ENCODE assay signal across 19 cellular contexts in the genomic region with DNA sequence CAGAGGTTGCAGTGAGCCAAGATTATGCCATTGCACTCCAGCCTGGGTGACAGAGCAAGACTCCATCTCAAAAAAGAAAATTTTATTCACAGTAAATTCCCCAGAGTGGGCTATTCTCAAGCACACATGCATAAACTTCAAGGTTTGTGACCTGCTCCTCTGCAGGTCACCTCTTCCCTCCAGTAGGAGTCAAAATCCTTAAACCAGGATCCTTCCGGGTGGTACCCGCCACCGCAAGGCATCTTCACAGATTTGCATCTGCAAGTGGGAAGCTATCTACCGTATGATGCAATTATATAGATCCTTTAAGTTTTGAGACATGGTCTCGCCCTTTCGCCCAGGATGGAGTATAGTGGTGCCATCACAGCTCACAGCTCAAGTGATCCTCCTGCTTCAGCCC. TPM values are rescaled to one million over a fixed set of nuclear protein-coding genes. Genes with fewer than 3 reads are reported as not detected.
DNase-seq lines count a peak whose midpoint lies in the region; ATAC-seq and TF ChIP-seq lines count a peak whose summit lies in the region.
"Had no signal": no experiment of that assay in that cellular context is flagged by ENCODE, and none has a peak within 500 bp of the region (broad histone marks: within the 10 kb centered on the region; RNA-seq: fewer than 3 reads in every experiment).

No MANE protein-coding gene starts in this region.

- no TSS peak for BruUV-seq in OCI-LY7 (replicated peaks; lab: Mats Ljungman, UMichigan)
- no TSS peak for BruUV-seq in A673 (replicated peaks; lab: Mats Ljungman, UMichigan)

- no peak overlapping the region for H3K9ac ChIP-seq in colonic mucosa (ENCODE audit: low read depth in 2 of 2, low read length in 2 of 2)

- no peaks in the 10 kb centered on the region for H3K9me3 ChIP-seq in OCI-LY7 (ENCODE audit: low read length)
- H3K9me3 ChIP-seq in colonic mucosa, result no peaks in the 10 kb centered on the region
- H3K9me3 ChIP-seq in A673 (ENCODE audit: low read depth, low read length, poor library complexity, severe bottlenecking), result no peaks in the 10 kb centered on the region
- H3K9me3 ChIP-seq: heart right ventricle had no signal

- no peak for DNase-seq in activated CD8-positive, alpha-beta memory T cell treated with anti-CD3 and anti-CD28 coated beads, Interleukin-2, amount 10 ng/mL, durations not matched to agents 7 days and 5 days
- DNase-seq in activated CD8-positive, alpha-beta memory T cell treated with anti-CD3 and anti-CD28 coated beads, Interleukin-2, amount 50 U/mL, for 48 hours, result no peak
- no peak for DNase-seq in OCI-LY7 (ENCODE audit: low spot score)
- no peak for DNase-seq in colonic mucosa
- DNase-seq in stimulated activated effector memory CD8-positive, alpha-beta T cell treated with anti-CD3 and anti-CD28 coated beads, Interleukin-12 subunit alpha, Interleukin-12 subunit beta, amount 100 ng/mL, for 72 hours (ENCODE audit: low spot score in 2 of 2), result no peak
- DNase-seq in A673 (ENCODE audit: low spot score), result no peak
- no peak for DNase-seq in GF-D8 (lab: John Stamatoyannopoulos, UW)
- DNase-seq: activated T-cell treated with anti-CD3 and anti-CD28 coated beads, Interleukin-2, amount 50 U/mL, for 4 hours; effector CD4-positive, alpha-beta T cell; heart right ventricle; naive thymus-derived CD8-positive, alpha-beta T cell; NCI-H1048; NCI-H2081; NCI-H510A treated with DMSO at 0.1 percent for 48 hours; SIG-M5 had no signal

- H3K4me3 Mint-ChIP-seq in activated CD8-positive, alpha-beta memory T cell treated with anti-CD3 and anti-CD28 coated beads, Interleukin-2, amount 10 ng/mL, durations not matched to agents 7 days and 5 days, result no peak overlapping the region
- no peak overlapping the region for H3K4me3 Mint-ChIP-seq in stimulated activated effector memory CD8-positive, alpha-beta T cell treated with anti-CD3 and anti-CD28 coated beads, Interleukin-12 subunit alpha, Interleukin-12 subunit beta, amount 100 ng/mL, for 72 hours
- H3K4me3 Mint-ChIP-seq: activated T-cell treated with anti-CD3 and anti-CD28 coated beads, Interleukin-2, amount 50 U/mL, for 4 hours; naive thymus-derived CD8-positive, alpha-beta T cell; stimulated activated naive CD8-positive, alpha-beta T cell treated with anti-CD3 and anti-CD28 coated beads, Interleukin-15, Interleukin-2, amounts not matched to agents 100 ng/mL and 50 ng/mL, for 24 hours had no signal

- no peaks in the 10 kb centered on the region for H3K27me3 ChIP-seq in colonic mucosa
- no peaks in the 10 kb centered on the region for H3K27me3 ChIP-seq in A673 (replicated peaks; ENCODE audit: insufficient read depth, low read depth, low read length, poor library complexity)
- H3K27me3 ChIP-seq: heart right ventricle had no signal

- H3K27ac ChIP-seq in OCI-LY7 (ENCODE audit: low read depth, low read length, poor library complexity, severe bottlenecking) (peak overlapping the region; percentile 30), colonic mucosa (peak overlapping the region; percentile 1), A673 (ENCODE audit: low read depth, low read length, poor library complexity, severe bottlenecking) (no peak overlapping the region)

- H3K9me2 ChIP-seq in OCI-LY7 (ENCODE audit: insufficient read depth, low read length), result no peaks in the 10 kb centered on the region

- intact Hi-C loops in OCI-LY7 (cut with micrococcal nuclease; ENCODE audit: unreplicated experiment), result no loop called here
- intact Hi-C loops in colonic mucosa (cut with DNase I), result no loop called here
- intact Hi-C loops in A673 (cut with micrococcal nuclease; ENCODE audit: unreplicated experiment), result no loop called here

- H3K27me3 Mint-ChIP-seq in activated CD8-positive, alpha-beta memory T cell treated with anti-CD3 and anti-CD28 coated beads, Interleukin-2, amount 10 ng/mL, durations not matched to agents 7 days and 5 days, result no peaks in the 10 kb centered on the region
- H3K27me3 Mint-ChIP-seq: naive thymus-derived CD8-positive, alpha-beta T cell; stimulated activated naive CD8-positive, alpha-beta T cell treated with anti-CD3 and anti-CD28 coated beads, Interleukin-15, Interleukin-2, amounts not matched to agents 100 ng/mL and 50 ng/mL, for 24 hours had no signal

- CTCF ChIA-PET in activated CD8-positive, alpha-beta memory T cell treated with anti-CD3 and anti-CD28 coated beads, Interleukin-2, amount 10 ng/mL, durations not matched to agents 7 days and 5 days (lab: Charles Lee), result interaction anchor here (1.3 to 5.0 kb wide), 2 partner anchors 14 to 96 kb away, joined by 4 to 28 read pairs; partner anchors contain the start of genes MRPS12 and SARS2
- CTCF ChIA-PET in OCI-LY7 (lab: Charles Lee; ENCODE audit: unreplicated experiment) (no interaction called here), A673 (lab: Charles Lee) (no interaction called here)

- no peak for TF ChIP-seq CTCF in OCI-LY7 (conservative IDR thresholded peaks at IDR 0.05; ENCODE audit: low read length)
- TF ChIP-seq CTCF in colonic mucosa (IDR thresholded peaks at IDR 0.05), result no peak
- TF ChIP-seq CTCF in A673 (conservative IDR thresholded peaks at IDR 0.05; ENCODE audit: low read depth, low read length), result no peak

- no peak overlapping the region for H3K4me2 ChIP-seq in OCI-LY7 (ENCODE audit: low read length)

- H3K4me3 ChIP-seq in OCI-LY7 (ENCODE audit: low read depth, low read length, poor library complexity, severe bottlenecking), result no peak overlapping the region
- no peak overlapping the region for H3K4me3 ChIP-seq in colonic mucosa
- no peak overlapping the region for H3K4me3 ChIP-seq in A673 (ENCODE audit: low read depth, low read length, poor library complexity, severe bottlenecking)
- H3K4me3 ChIP-seq: heart right ventricle had no signal

- peaks cover 7% of the 10 kb centered on the region; the same call in 1 of the 2 replicates for H3K79me2 ChIP-seq in OCI-LY7 (ENCODE audit: insufficient read depth, low read depth, low read length)

- peak overlapping the region; percentile 39 for H3K27ac Mint-ChIP-seq in activated CD8-positive, alpha-beta memory T cell treated with anti-CD3 and anti-CD28 coated beads, Interleukin-2, amount 10 ng/mL, durations not matched to agents 7 days and 5 days
- H3K27ac Mint-ChIP-seq in stimulated activated effector memory CD8-positive, alpha-beta T cell treated with anti-CD3 and anti-CD28 coated beads, Interleukin-12 subunit alpha, Interleukin-12 subunit beta, amount 100 ng/mL, for 72 hours, result peak overlapping the region; percentile 20
- H3K27ac Mint-ChIP-seq: stimulated activated naive CD8-positive, alpha-beta T cell treated with anti-CD3 and anti-CD28 coated beads, Interleukin-15, Interleukin-2, amounts not matched to agents 100 ng/mL and 50 ng/mL, for 24 hours had no signal

- H4K20me1 ChIP-seq in OCI-LY7 (ENCODE audit: insufficient read depth, low read length), result no peaks in the 10 kb centered on the region

- no peak overlapping the region for H2AFZ ChIP-seq in OCI-LY7 (ENCODE audit: low read length)

- H3K9me3 Mint-ChIP-seq in activated CD8-positive, alpha-beta memory T cell treated with anti-CD3 and anti-CD28 coated beads, Interleukin-2, amount 10 ng/mL, durations not matched to agents 7 days and 5 days (ENCODE audit: low read depth), result no peaks in the 10 kb centered on the region
- no peaks in the 10 kb centered on the region for H3K9me3 Mint-ChIP-seq in stimulated activated effector memory CD8-positive, alpha-beta T cell treated with anti-CD3 and anti-CD28 coated beads, Interleukin-12 subunit alpha, Interleukin-12 subunit beta, amount 100 ng/mL, for 72 hours
- H3K9me3 Mint-ChIP-seq: activated T-cell treated with anti-CD3 and anti-CD28 coated beads, Interleukin-2, amount 50 U/mL, for 4 hours; naive thymus-derived CD8-positive, alpha-beta T cell; stimulated activated naive CD8-positive, alpha-beta T cell treated with anti-CD3 and anti-CD28 coated beads, Interleukin-15, Interleukin-2, amounts not matched to agents 100 ng/mL and 50 ng/mL, for 24 hours had no signal

- POLR2A ChIA-PET in OCI-LY7 (lab: Charles Lee), result no interaction called here
- POLR2A ChIA-PET in A673 (lab: Charles Lee; ENCODE audit: low non-redundant PET), result no interaction called here

- peaks cover 43% of the 10 kb centered on the region for H3K36me3 Mint-ChIP-seq in activated CD8-positive, alpha-beta memory T cell treated with anti-CD3 and anti-CD28 coated beads, Interleukin-2, amount 10 ng/mL, durations not matched to agents 7 days and 5 days
- H3K36me3 Mint-ChIP-seq in stimulated activated effector memory CD8-positive, alpha-beta T cell treated with anti-CD3 and anti-CD28 coated beads, Interleukin-12 subunit alpha, Interleukin-12 subunit beta, amount 100 ng/mL, for 72 hours, result peaks cover 77% of the 10 kb centered on the region

- peaks cover 32% of the 10 kb centered on the region for H3K4me1 Mint-ChIP-seq in activated CD8-positive, alpha-beta memory T cell treated with anti-CD3 and anti-CD28 coated beads, Interleukin-2, amount 10 ng/mL, durations not matched to agents 7 days and 5 days
- H3K4me1 Mint-ChIP-seq in stimulated activated effector memory CD8-positive, alpha-beta T cell treated with anti-CD3 and anti-CD28 coated beads, Interleukin-12 subunit alpha, Interleukin-12 subunit beta, amount 100 ng/mL, for 72 hours, result peaks cover 28% of the 10 kb centered on the region

- ATAC-seq in activated CD8-positive, alpha-beta memory T cell treated with anti-CD3 and anti-CD28 coated beads, Interleukin-2, amount 10 ng/mL, durations not matched to agents 7 days and 5 days, result no peak
- ATAC-seq in stimulated activated effector memory CD8-positive, alpha-beta T cell treated with anti-CD3 and anti-CD28 coated beads, Interleukin-12 subunit alpha, Interleukin-12 subunit beta, amount 100 ng/mL, for 72 hours, result no peak
- no peak for ATAC-seq in HG02763 (IDR thresholded peaks at IDR 0.05; ENCODE audit: unreplicated experiment)
- ATAC-seq: activated T-cell treated with anti-CD3 and anti-CD28 coated beads, Interleukin-2, amount 50 U/mL, for 4 hours; heart right ventricle; naive thymus-derived CD8-positive, alpha-beta T cell had no signal

- H3K36me3 ChIP-seq in OCI-LY7 (ENCODE audit: insufficient read depth, low read length) (peaks cover 53% of the 10 kb centered on the region), colonic mucosa (peaks cover 25% of the 10 kb centered on the region), A673 (ENCODE audit: insufficient read depth, low read length, poor library complexity, severe bottlenecking) (peaks cover 44% of the 10 kb centered on the region)

- H3K4me1 ChIP-seq in OCI-LY7 (ENCODE audit: insufficient read depth, low read length, poor library complexity, severe bottlenecking) (peaks cover 17% of the 10 kb centered on the region), colonic mucosa (no peaks in the 10 kb centered on the region), A673 (ENCODE audit: insufficient read depth, low read length, poor library complexity, severe bottlenecking) (peaks cover 12% of the 10 kb centered on the region)

RNA-seq across cellular contexts. Expression of gene ECH1, which starts 3.0 kb away (rescaled TPM):
- total RNA-seq in activated CD8-positive, alpha-beta memory T cell treated with anti-CD3 and anti-CD28 coated beads, Interleukin-2, amount 10 ng/mL, durations not matched to agents 7 days and 5 days, result 100 to 1,000 TPM; 207 to 214 TPM
- total RNA-seq in OCI-LY7 (2014; rRNA removed; shearing (Covaris generic)), result 68.8 and 70.9 TPM in 2 replicates
- 124 and 134 TPM in 2 replicates for total RNA-seq in OCI-LY7 (2022)
- total RNA-seq in colonic mucosa, result 100 to 1,000 TPM; 264 to 335 TPM
- 83.1 and 102 TPM in 2 replicates for total RNA-seq in A673 (2021)

RNA-seq across cellular contexts. Expression of gene HNRNPL, which starts 15.2 kb away (rescaled TPM):
- 100 to 1,000 TPM; 479 to 611 TPM for total RNA-seq in activated CD8-positive, alpha-beta memory T cell treated with anti-CD3 and anti-CD28 coated beads, Interleukin-2, amount 10 ng/mL, durations not matched to agents 7 days and 5 days
- total RNA-seq in OCI-LY7 (2014; rRNA removed; shearing (Covaris generic)), result 236 and 263 TPM in 2 replicates
- total RNA-seq in OCI-LY7 (2022) (655 and 706 TPM in 2 replicates), colonic mucosa (100 to 1,000 TPM; 305 to 418 TPM), A673 (2021) (642 and 647 TPM in 2 replicates)

RNA-seq across cellular contexts. Expression of gene LGALS4, which starts 21.8 kb away (rescaled TPM):
- 1 to 10 TPM; 1.4 to 2.4 TPM for total RNA-seq in activated CD8-positive, alpha-beta memory T cell treated with anti-CD3 and anti-CD28 coated beads, Interleukin-2, amount 10 ng/mL, durations not matched to agents 7 days and 5 days
- 0.70 and 1.0 TPM in 2 replicates for total RNA-seq in OCI-LY7 (2014; rRNA removed; shearing (Covaris generic))
- total RNA-seq in OCI-LY7 (2022) (1.1 and 1.3 TPM in 2 replicates), colonic mucosa (1,000 to 10,000 TPM; 6,357 to 8,309 TPM), A673 (2021) (0.32 and 0.81 TPM in 2 replicates)
- total RNA-seq: Daoy had no signal

RNA-seq across cellular contexts. Expression of gene RINL, which starts 43.5 kb away (rescaled TPM):
- total RNA-seq in activated CD8-positive, alpha-beta memory T cell treated with anti-CD3 and anti-CD28 coated beads, Interleukin-2, amount 10 ng/mL, durations not matched to agents 7 days and 5 days, result 10 to 100 TPM; 80.1 to 81.0 TPM
- total RNA-seq in OCI-LY7 (2014; rRNA removed; shearing (Covaris generic)), result 26.3 and 33.3 TPM in 2 replicates
- total RNA-seq in OCI-LY7 (2022) (38.4 and 42.1 TPM in 2 replicates), colonic mucosa (1 to 10 TPM; 3.6 to 5.1 TPM), A673 (2021) (5.7 and 7.4 TPM in 2 replicates)

RNA-seq across cellular contexts. Expression of gene LGALS7B, which starts 45.6 kb away (rescaled TPM):
- total RNA-seq in activated CD8-positive, alpha-beta memory T cell treated with anti-CD3 and anti-CD28 coated beads, Interleukin-2, amount 10 ng/mL, durations not matched to agents 7 days and 5 days, result not detected
- total RNA-seq in OCI-LY7 (2014; rRNA removed; shearing (Covaris generic)), result not detected in 2 replicates
- not detected in 2 replicates for total RNA-seq in OCI-LY7 (2022)
- not detected for total RNA-seq in colonic mucosa
- not detected in 2 replicates for total RNA-seq in A673 (2021)
- total RNA-seq: activated T-cell treated with anti-CD3 and anti-CD28 coated beads, Interleukin-2, amount 50 U/mL, for 4 hours; cardiac septum; Daoy; naive thymus-derived CD8-positive, alpha-beta T cell had no signal

Comparison
In these comparisons a context has a peak if more than half of its experiments do, and no peak if none do; other contexts are left out.
1. RNA of gene LGALS4, which starts 21.8 kb away (total RNA-seq): 6,357 to 8,309 TPM in colonic mucosa; 1.4 to 2.4 TPM in activated CD8-positive, alpha-beta memory T cell treated with anti-CD3 and anti-CD28 coated beads, Interleukin-2, amount 10 ng/mL, durations not matched to agents 7 days and 5 days, 0.70 to 1.3 TPM in OCI-LY7 and 0.32 to 0.81 TPM in A673; every median in the first group is over 1,000 times any median in the second.